ENCODE assay signal across 13 cellular contexts in the genomic region with DNA sequence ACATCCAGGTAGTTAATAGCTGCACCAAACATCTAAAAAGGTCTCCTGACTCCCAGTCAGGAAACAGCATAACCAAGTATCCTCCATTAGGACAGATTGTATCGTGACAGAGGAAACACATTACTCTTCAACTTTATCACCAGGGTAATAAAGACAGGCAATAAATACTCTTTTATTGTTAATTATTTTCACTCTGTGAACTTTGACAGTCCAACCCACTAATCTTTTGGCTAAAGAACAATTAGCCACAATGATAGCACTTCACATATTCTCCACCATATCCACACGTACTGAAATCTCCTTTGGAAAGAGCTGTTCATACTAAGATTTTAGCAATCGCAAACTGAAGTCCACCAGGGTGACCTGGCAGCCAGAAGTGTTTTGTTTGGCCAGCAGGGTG.
"Had no signal": no experiment of that assay in that cellular context is flagged by ENCODE, and none has a peak within 500 bp of the region (broad histone marks: within the 10 kb centered on the region; RNA-seq: fewer than 3 reads in every experiment).

No MANE protein-coding gene starts in this region.

- H3K4me3 Mint-ChIP-seq: activated CD8-positive, alpha-beta T cell treated with anti-CD3 and anti-CD28 coated beads for 36 hours; activated naive CD4-positive, alpha-beta T cell treated with anti-CD3 and anti-CD28 coated beads for 36 hours; dendritic cell treated with granulocyte-macrophage colony-stimulating factor and Interleukin-4, amounts not matched to agents 40 ng/mL and 50 ng/mL, for 4 days; natural killer cell had no signal

- H3K27me3 Mint-ChIP-seq: activated CD8-positive, alpha-beta T cell treated with anti-CD3 and anti-CD28 coated beads for 36 hours; dendritic cell treated with granulocyte-macrophage colony-stimulating factor and Interleukin-4, amounts not matched to agents 40 ng/mL and 50 ng/mL, for 4 days had no signal

- H3K36me3 Mint-ChIP-seq: natural killer cell had no signal

- H3K27ac Mint-ChIP-seq: activated CD8-positive, alpha-beta T cell treated with anti-CD3 and anti-CD28 coated beads for 36 hours; activated naive CD4-positive, alpha-beta T cell treated with anti-CD3 and anti-CD28 coated beads for 36 hours; dendritic cell treated with granulocyte-macrophage colony-stimulating factor and Interleukin-4, amounts not matched to agents 40 ng/mL and 50 ng/mL, for 4 days; natural killer cell had no signal

- DNase-seq: activated CD4-positive, alpha-beta T cell treated with anti-CD3 and anti-CD28 coated beads for 4 hours; activated CD8-positive, alpha-beta T cell treated with anti-CD3 and anti-CD28 coated beads for 36 hours; activated naive CD4-positive, alpha-beta T cell treated with anti-CD3 and anti-CD28 coated beads for 36 hours; hypothalamus; kidney glomerular epithelial cell; natural killer cell; nucleus accumbens; sigmoid colon; stimulated activated CD4-positive, alpha-beta T cell treated with anti-CD3 and anti-CD28 coated beads, Interleukin-2, amount 100 ng/mL, for 48 hours; stimulated activated naive CD4-positive, alpha-beta T cell treated with Interleukin-2 at 50 U/mL for 16 hours; trophoblast cell had no signal

- ATAC-seq: esophagus mucosa, natural killer cell had no signal

- H3K4me3 ChIP-seq: sigmoid colon had no signal

- H3K9me3 Mint-ChIP-seq: activated CD8-positive, alpha-beta T cell treated with anti-CD3 and anti-CD28 coated beads for 36 hours; activated naive CD4-positive, alpha-beta T cell treated with anti-CD3 and anti-CD28 coated beads for 36 hours; dendritic cell treated with granulocyte-macrophage colony-stimulating factor and Interleukin-4, amounts not matched to agents 40 ng/mL and 50 ng/mL, for 4 days; natural killer cell had no signal
